ENCODE assay signal across 23 cellular contexts in the genomic region with DNA sequence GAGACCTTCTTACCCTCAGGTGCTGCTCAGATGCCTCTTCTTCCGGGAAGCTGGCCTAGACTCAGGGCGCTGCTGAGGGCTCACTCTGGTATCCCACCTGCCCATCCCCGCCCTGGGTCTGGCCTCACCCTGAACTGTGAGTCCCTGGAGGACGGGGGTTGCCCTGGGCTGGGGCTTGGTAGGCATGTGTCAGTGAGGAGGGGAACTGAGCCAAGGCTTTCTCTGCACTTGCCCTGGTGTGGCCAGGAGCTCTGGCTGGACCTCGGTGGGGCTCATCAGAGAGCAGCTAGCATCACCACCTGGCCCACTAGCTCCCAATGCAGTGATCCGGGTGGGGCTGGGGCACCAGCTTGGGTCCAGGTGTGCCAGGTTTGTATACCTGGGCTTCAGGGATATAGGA. TPM values are rescaled to one million over a fixed set of nuclear protein-coding genes. Genes with fewer than 3 reads are reported as not detected.
"Had no signal": no experiment of that assay in that cellular context is flagged by ENCODE, and none has a peak within 500 bp of the region (broad histone marks: within the 10 kb centered on the region; RNA-seq: fewer than 3 reads in every experiment).

No MANE protein-coding gene starts in this region.

- H2AFZ ChIP-seq: neural progenitor cell had no signal

- DNase-seq: cerebellar nuclear complex; cortex of kidney; foreskin fibroblast; gastrocnemius medialis; hippocampal formation; immature natural killer cell; islet precursor cell; kidney glomerular epithelial cell; left ventricle myocardium superior; nucleus accumbens; stimulated activated CD4-positive, alpha-beta T cell treated with anti-CD3 and anti-CD28 coated beads, Interleukin-2, amount 100 ng/mL, for 24 hours; stimulated activated CD4-positive, alpha-beta T cell treated with anti-CD3 and anti-CD28 coated beads, Interleukin-4, amount 100 ng/mL, for 24 hours; stimulated activated naive CD8-positive, alpha-beta T cell treated with anti-CD3 and anti-CD28 coated beads, Interleukin-15, Interleukin-2, amounts not matched to agents 100 U/mL and 50 U/mL, for 24 hours; substantia nigra; testis had no signal

- ATAC-seq: gastrocnemius medialis; left ventricle myocardium superior; sciatic nerve; stimulated activated naive CD8-positive, alpha-beta T cell treated with anti-CD3 and anti-CD28 coated beads, Interleukin-15, Interleukin-2, amounts not matched to agents 100 U/mL and 50 U/mL, for 24 hours had no signal

- H3K4me3 ChIP-seq: gastrocnemius medialis, heart left ventricle, lung, neural progenitor cell, prostate gland, right atrium auricular region, testis, tibial nerve had no signal

- H3K27ac ChIP-seq: gastrocnemius medialis, heart left ventricle, neural progenitor cell, prostate gland, right atrium auricular region, testis, tibial nerve had no signal

- H3K36me3 ChIP-seq: gastrocnemius medialis, heart left ventricle, neural progenitor cell, prostate gland, right atrium auricular region, tibial nerve had no signal

- H3K27me3 ChIP-seq: neural progenitor cell, right atrium auricular region, testis, tibial nerve had no signal

- H3K9ac ChIP-seq: neural progenitor cell had no signal

- H3K4me1 ChIP-seq: gastrocnemius medialis, heart left ventricle, prostate gland, right atrium auricular region, testis, tibial nerve had no signal

- H3K9me3 ChIP-seq: gastrocnemius medialis, heart left ventricle, prostate gland, right atrium auricular region, testis, tibial nerve had no signal

RNA-seq across cellular contexts. Expression of gene PLEKHG4B, which starts 15.6 kb away (rescaled TPM):
- total RNA-seq: dermis microvascular lymphatic vessel endothelial cell, gastrocnemius medialis, left ventricle myocardium superior had no signal
